ENCODE assay signal across 12 cellular contexts in genomic region chr1:222043444-222044292, GRCh38.
A peak's percentile ranks its signal among the peaks of the same experiment; 100 is the strongest.
DNase-seq lines count a peak whose midpoint lies in the region; ATAC-seq and TF ChIP-seq lines count a peak whose summit lies in the region.
"Had no signal": no experiment of that assay in that cellular context is flagged by ENCODE, and none has a peak within 500 bp of the region (broad histone marks: within the 10 kb centered on the region; RNA-seq: fewer than 3 reads in every experiment).

No MANE protein-coding gene starts in this region.

- H2BK15ac ChIP-seq in neuronal stem cell (ENCODE audit: low read length) = no peak overlapping the region

- H3K36me3 Mint-ChIP-seq in activated T-helper 17 cell treated with anti-CD3 and anti-CD28 coated beads, Interleukin-2, amount 50 U/mL, for 72 hours (ENCODE audit: low read depth) = no peaks in the 10 kb centered on the region
- H3K36me3 Mint-ChIP-seq in type B pancreatic cell = no peaks in the 10 kb centered on the region
- H3K36me3 Mint-ChIP-seq: CD4-positive, CD25-positive, alpha-beta regulatory T cell had no signal

- no peak overlapping the region for H4K91ac ChIP-seq in neuronal stem cell (ENCODE audit: low read depth, low read length, poor library complexity)

- peak overlapping the region; percentile 89 for H4K8ac ChIP-seq in neuronal stem cell (ENCODE audit: low read depth, low read length)

- no peak overlapping the region for H3K4me3 ChIP-seq in AG09309 (ENCODE audit: control insufficient read depth, low read depth, low read length)
- H3K4me3 ChIP-seq in SK-N-SH (ENCODE audit: low read depth in 2 of 2, low read length in 1 of 2) = no peak overlapping the region
- no peak overlapping the region for H3K4me3 ChIP-seq in neuronal stem cell (ENCODE audit: low read length in 2 of 2)
- H3K4me3 ChIP-seq: adrenal gland, PC-9 had no signal

- peak; percentile 77 to 98; a peak in 3 of 4 replicates for TF ChIP-seq EP300 in SK-N-SH (IDR thresholded peaks at IDR 0.05; ENCODE audit: borderline replicate concordance in 1 of 2, low read depth in 1 of 2, low read length in 1 of 2)

- H3K4me1 Mint-ChIP-seq in activated T-helper 17 cell treated with anti-CD3 and anti-CD28 coated beads, Interleukin-2, amount 50 U/mL, for 72 hours = no peaks in the 10 kb centered on the region
- H3K4me1 Mint-ChIP-seq in type B pancreatic cell (ENCODE audit: unreplicated experiment) = peaks cover 17% of the 10 kb centered on the region

- H3K27me3 ChIP-seq in SK-N-SH (ENCODE audit: insufficient read depth) (no peaks in the 10 kb centered on the region), neuronal stem cell (ENCODE audit: control insufficient read depth in 3 of 3, insufficient read depth in 3 of 3, low read depth in 1 of 3, low read length in 3 of 3) (no peaks in the 10 kb centered on the region)
- H3K27me3 ChIP-seq: adrenal gland had no signal

- H3K4ac ChIP-seq in neuronal stem cell (ENCODE audit: low read length) = no peak overlapping the region

- no peaks in the 10 kb centered on the region for H3K9me3 Mint-ChIP-seq in activated T-helper 17 cell treated with anti-CD3 and anti-CD28 coated beads, Interleukin-2, amount 50 U/mL, for 72 hours
- H3K9me3 Mint-ChIP-seq in type B pancreatic cell = no peaks in the 10 kb centered on the region
- H3K9me3 Mint-ChIP-seq: CD4-positive, CD25-positive, alpha-beta regulatory T cell had no signal

- H3K14ac ChIP-seq in neuronal stem cell (ENCODE audit: low read length) = no peak overlapping the region

- TF ChIP-seq RAD21 in SK-N-SH (IDR thresholded peaks at IDR 0.05; ENCODE audit: low read length) = no peak; the same call in 1 of the 2 replicates

- peak overlapping the region; percentile 92 to 98 for H3K27ac ChIP-seq in SK-N-SH (ENCODE audit: low read depth in 2 of 2, low read length in 1 of 2)
- H3K27ac ChIP-seq in neuronal stem cell (replicated peaks; ENCODE audit: low read length) = no peak overlapping the region
- H3K27ac ChIP-seq: PC-9 had no signal

- CTCF ChIA-PET in SK-N-SH (lab: Yijun Ruan, JAX) = interaction anchor here (0.6 to 2.5 kb wide), 11 partner anchors 17 to 574 kb away, joined by 3 to 12 read pairs (median 3); partner anchors contain the start of gene DUSP10

- no peak overlapping the region for H2AK5ac ChIP-seq in neuronal stem cell (ENCODE audit: low read depth, low read length)

- H3K9me3 ChIP-seq in SK-N-SH (no peaks in the 10 kb centered on the region), neuronal stem cell (replicated peaks in 1 of 2; ENCODE audit: control insufficient read depth in 2 of 2, insufficient read depth in 1 of 2, low read depth in 1 of 2, low read length in 2 of 2) (no peaks in the 10 kb centered on the region)
- H3K9me3 ChIP-seq: adrenal gland had no signal

- WGBS in SK-N-SH (ENCODE audit: low lambda C conversion rate) = 39% methylated on average over 7 of the region's 9 CpGs
- no CpG with 5 or more reads among the region's 9 CpGs for WGBS in neuronal stem cell (ENCODE audit: extremely low coverage in 2 of 2, insufficient read length in 2 of 2, insufficient replicate concordance in 1 of 2), 2 donors

- ATAC-seq in activated T-helper 17 cell treated with anti-CD3 and anti-CD28 coated beads, Interleukin-2, amount 50 U/mL, for 72 hours (replicated peaks) = no peak
- ATAC-seq: stimulated activated naive CD8-positive, alpha-beta T cell treated with anti-CD3 and anti-CD28 coated beads, Interleukin-15, Interleukin-2, amounts not matched to agents 100 U/mL and 50 U/mL, for 24 hours had no signal

- H3K4me1 ChIP-seq in SK-N-SH (ENCODE audit: control insufficient read depth in 1 of 2, insufficient read depth in 2 of 2, low read depth in 1 of 2, low read length in 1 of 2) (peaks cover 13 to 47% of the 10 kb centered on the region in 2 experiments), neuronal stem cell (ENCODE audit: control insufficient read depth in 2 of 2, insufficient read depth in 1 of 2, low read depth in 1 of 2, low read length in 2 of 2) (no peaks in the 10 kb centered on the region)

- H3K9ac ChIP-seq in SK-N-SH (peak overlapping the region; percentile 37), neuronal stem cell (ENCODE audit: low read depth, low read length, poor library complexity) (no peak overlapping the region)

- peak overlapping the region; percentile 85 for H3K18ac ChIP-seq in neuronal stem cell (ENCODE audit: low read length)

- H3K4me2 ChIP-seq in SK-N-SH (peak overlapping the region; percentile 64; the same call in 1 of the 2 replicates), neuronal stem cell (ENCODE audit: insufficient read depth, low read length, poor library complexity, severe bottlenecking) (no peak overlapping the region)
- H3K4me2 ChIP-seq: PC-9 had no signal

- DNase-seq in AG09309 (ENCODE audit: low read depth) = peak; percentile 95
- peak; percentile 76 for DNase-seq in SK-N-SH
- DNase-seq in fibroblast of the conjunctiva (ENCODE audit: low read depth) = peak; percentile 95
- DNase-seq in neuronal stem cell (ENCODE audit: low spot score) = no peak
- no peak for DNase-seq in NCI-H1436 (lab: John Stamatoyannopoulos, UW)
- no peak for DNase-seq in NCI-H2227 treated with DMSO at 0.1 percent for 48 hours (lab: John Stamatoyannopoulos, UW)
- DNase-seq in type B pancreatic cell (ENCODE audit: extremely low spot score, unreplicated experiment) = no peak
- DNase-seq: CD4-positive, CD25-positive, alpha-beta regulatory T cell; PC-9; stimulated activated naive CD8-positive, alpha-beta T cell treated with anti-CD3 and anti-CD28 coated beads, Interleukin-15, Interleukin-2, amounts not matched to agents 100 U/mL and 50 U/mL, for 24 hours had no signal

- POLR2A ChIA-PET in SK-N-SH (lab: Yijun Ruan, JAX) = interaction anchor here (0.6 to 1.9 kb wide), 4 partner anchors 99 to 302 kb away, joined by 3 to 5 read pairs (median 4); partner anchors contain the start of gene DUSP10

- no peak for TF ChIP-seq CTCF in AG09309 (IDR thresholded peaks at IDR 0.05; ENCODE audit: control insufficient read depth, insufficient read depth, low read depth, low read length, missing control alignments)
- no peak for TF ChIP-seq CTCF in SK-N-SH (IDR thresholded peaks at IDR 0.05)
- TF ChIP-seq CTCF in type B pancreatic cell (conservative IDR thresholded peaks at IDR 0.05) = no peak

- H3K9me2 ChIP-seq in SK-N-SH = no peaks in the 10 kb centered on the region

- H2AFZ ChIP-seq in SK-N-SH (ENCODE audit: low read depth) (no peak overlapping the region), neuronal stem cell (ENCODE audit: low read length) (no peak overlapping the region)
- H2AFZ ChIP-seq: PC-9 had no signal

- no peak overlapping the region for H3K27ac Mint-ChIP-seq in activated T-helper 17 cell treated with anti-CD3 and anti-CD28 coated beads, Interleukin-2, amount 50 U/mL, for 72 hours
- H3K27ac Mint-ChIP-seq in type B pancreatic cell = no peak overlapping the region
- H3K27ac Mint-ChIP-seq: CD4-positive, CD25-positive, alpha-beta regulatory T cell had no signal

- H3K23ac ChIP-seq in neuronal stem cell (ENCODE audit: low read depth, low read length, poor library complexity) = no peak overlapping the region

- H3K27me3 Mint-ChIP-seq in activated T-helper 17 cell treated with anti-CD3 and anti-CD28 coated beads, Interleukin-2, amount 50 U/mL, for 72 hours = no peaks in the 10 kb centered on the region
- no peaks in the 10 kb centered on the region for H3K27me3 Mint-ChIP-seq in type B pancreatic cell
- H3K27me3 Mint-ChIP-seq: CD4-positive, CD25-positive, alpha-beta regulatory T cell had no signal

- H2BK120ac ChIP-seq in neuronal stem cell (ENCODE audit: low read depth, low read length) = no peak overlapping the region

- no peaks in the 10 kb centered on the region for H4K20me1 ChIP-seq in SK-N-SH (ENCODE audit: insufficient read depth)

- peaks cover 8% of the 10 kb centered on the region for H3F3A ChIP-seq in SK-N-SH (replicated peaks; ENCODE audit: insufficient read depth)

- no peak overlapping the region for H2BK12ac ChIP-seq in neuronal stem cell (ENCODE audit: low read length)

- H3K36me3 ChIP-seq in SK-N-SH (replicated peaks in 1 of 2; ENCODE audit: control insufficient read depth in 1 of 2, insufficient read depth in 2 of 2, low read length in 1 of 2) (no peaks in the 10 kb centered on the region), neuronal stem cell (replicated peaks in 1 of 2; ENCODE audit: control insufficient read depth in 2 of 2, insufficient read depth in 2 of 2, low read length in 2 of 2) (no peaks in the 10 kb centered on the region)
- H3K36me3 ChIP-seq: adrenal gland had no signal

- H2BK5ac ChIP-seq in neuronal stem cell (ENCODE audit: low read length) = no peak overlapping the region

- no peaks in the 10 kb centered on the region for H3K79me2 ChIP-seq in SK-N-SH (ENCODE audit: insufficient read depth)

- H3K79me1 ChIP-seq in neuronal stem cell (ENCODE audit: low read depth, low read length) = no peaks in the 10 kb centered on the region

- no peak overlapping the region for H3K4me3 Mint-ChIP-seq in activated T-helper 17 cell treated with anti-CD3 and anti-CD28 coated beads, Interleukin-2, amount 50 U/mL, for 72 hours
- no peak overlapping the region for H3K4me3 Mint-ChIP-seq in type B pancreatic cell
- H3K4me3 Mint-ChIP-seq: CD4-positive, CD25-positive, alpha-beta regulatory T cell had no signal

TF ChIP-seq in SK-N-SH, 30 proteins besides CTCF, POLR2A, EP300 and RAD21 (continues in another document):
- TF ChIP-seq FOSL2 (IDR thresholded peaks at IDR 0.05; ENCODE audit: borderline replicate concordance, low read depth) = peak; percentile 35; the same call in 1 of the 2 replicates
- peak; percentile 70; the same call in 1 of the 2 replicates for TF ChIP-seq FOXM1 (IDR thresholded peaks at IDR 0.05; ENCODE audit: low read depth)
- TF ChIP-seq MEF2A (IDR thresholded peaks at IDR 0.05; ENCODE audit: borderline replicate concordance, low read depth) = peak; percentile 84
- TF ChIP-seq YY1 (IDR thresholded peaks at IDR 0.05; ENCODE audit: low read depth) = no peak
- no peak for TF ChIP-seq GABPA (IDR thresholded peaks at IDR 0.05; ENCODE audit: low read depth)
- TF ChIP-seq NRF1 (IDR thresholded peaks at IDR 0.05; ENCODE audit: low read depth, low read length) = no peak
- no peak for TF ChIP-seq USF1 (IDR thresholded peaks at IDR 0.05; ENCODE audit: borderline replicate concordance, low read depth)
- TF ChIP-seq MAX (IDR thresholded peaks at IDR 0.05; ENCODE audit: low read depth) = no peak; the same call in 1 of the 2 replicates
- 0 out of 2 replicates have a peak, but pooled peaks have one; percentile 10 for TF ChIP-seq SMC3 (IDR thresholded peaks at IDR 0.05; ENCODE audit: low read depth, low read length)
- peak; percentile 86 for TF ChIP-seq CHD2 (IDR thresholded peaks at IDR 0.05; ENCODE audit: low read length, partially characterized antibody)

Comparison
In these comparisons a context has a peak if more than half of its experiments do, and no peak if none do; other contexts are left out.
1. DNase-seq: peak in AG09309 (single experiment), SK-N-SH (single experiment) and fibroblast of the conjunctiva (single experiment); none in neuronal stem cell (single experiment), NCI-H1436 (single experiment), NCI-H2227 treated with DMSO at 0.1 percent for 48 hours (single experiment) and type B pancreatic cell (single experiment).